In the genomic region with DNA sequence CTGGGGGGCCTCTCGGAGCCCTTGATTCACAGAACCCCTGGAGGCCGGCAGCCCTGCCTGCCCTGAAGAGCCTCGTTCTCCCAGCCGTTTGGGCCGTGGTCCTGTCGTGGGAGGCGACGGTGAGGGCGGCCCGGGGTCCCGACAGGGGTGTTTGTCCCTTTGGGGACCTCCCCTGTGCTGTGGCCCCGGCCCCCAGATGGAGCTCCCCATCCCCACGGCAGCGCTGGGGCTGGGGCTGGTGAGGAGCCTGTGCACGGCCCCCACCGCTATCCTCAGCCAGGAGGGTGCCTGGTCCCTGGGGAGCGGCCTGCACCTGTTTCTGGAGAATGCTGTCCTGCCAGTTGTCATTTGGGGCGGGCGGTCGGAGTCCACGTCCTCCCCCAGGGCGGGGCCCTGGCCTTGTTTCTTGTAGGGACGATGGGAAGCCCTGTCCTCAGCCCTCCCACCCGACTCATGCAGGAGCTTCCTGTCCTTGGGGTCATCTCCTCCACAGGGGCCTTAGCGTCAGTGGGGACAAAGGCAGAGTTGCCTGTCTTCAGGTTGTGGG, we compare ENCODE assay signal across 1 cellular context.
TF ChIP-seq lines count a peak whose summit lies in the region.

No MANE protein-coding gene starts in this region.

TF ChIP-seq in HepG2, 621 proteins besides CTCF, POLR2A, EP300 and RAD21:
- TF ChIP-seq ZNF530 (CRISPR knock-in tag; IDR thresholded peaks at IDR 0.05; ENCODE audit: low read depth) = no peak
- TF ChIP-seq MTF2 (CRISPR knock-in tag; IDR thresholded peaks at IDR 0.05; ENCODE audit: borderline replicate concordance) = no peak
- TF ChIP-seq, protein P1, sequence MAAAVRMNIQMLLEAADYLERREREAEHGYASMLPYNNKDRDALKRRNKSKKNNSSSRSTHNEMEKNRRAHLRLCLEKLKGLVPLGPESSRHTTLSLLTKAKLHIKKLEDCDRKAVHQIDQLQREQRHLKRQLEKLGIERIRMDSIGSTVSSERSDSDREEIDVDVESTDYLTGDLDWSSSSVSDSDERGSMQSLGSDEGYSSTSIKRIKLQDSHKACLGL (CRISPR knock-in tag; IDR thresholded peaks at IDR 0.05) = peak; percentile 61; the same call in 1 of the 2 replicates
- no peak for TF ChIP-seq BHLHE40 (IDR thresholded peaks at IDR 0.05; ENCODE audit: low read length)
- TF ChIP-seq TRIM24 (CRISPR knock-in tag; IDR thresholded peaks at IDR 0.05) = no peak
- no peak for TF ChIP-seq MIER2 (CRISPR knock-in tag; IDR thresholded peaks at IDR 0.05)
- TF ChIP-seq LCORL (IDR thresholded peaks at IDR 0.05) = no peak
- TF ChIP-seq LCORL (CRISPR knock-in tag; IDR thresholded peaks at IDR 0.05) = 0 out of 2 replicates have a peak, but pooled peaks have one; percentile 8
- TF ChIP-seq ZFP91 (CRISPR knock-in tag; IDR thresholded peaks at IDR 0.05; ENCODE audit: borderline replicate concordance) = no peak; the same call in 1 of the 2 replicates
- no peak for TF ChIP-seq MTF1 (CRISPR knock-in tag; IDR thresholded peaks at IDR 0.05)
- TF ChIP-seq CEBPB (IDR thresholded peaks at IDR 0.05; ENCODE audit: borderline replicate concordance, low read depth, low read length) = no peak
- TF ChIP-seq HOXA7 (CRISPR knock-in tag; IDR thresholded peaks at IDR 0.05) = no peak
- TF ChIP-seq GPBP1L1 (CRISPR knock-in tag; IDR thresholded peaks at IDR 0.05) = no peak
- no peak for TF ChIP-seq ETV5 (CRISPR knock-in tag; IDR thresholded peaks at IDR 0.05; ENCODE audit: borderline replicate concordance)
- no peak for TF ChIP-seq ZFP37 (CRISPR knock-in tag; IDR thresholded peaks at IDR 0.05; ENCODE audit: borderline replicate concordance)
- TF ChIP-seq ZNF598 (CRISPR knock-in tag; IDR thresholded peaks at IDR 0.05; ENCODE audit: borderline replicate concordance) = no peak
- TF ChIP-seq MAZ (IDR thresholded peaks at IDR 0.05; ENCODE audit: borderline replicate concordance, low read depth, low read length) = no peak
- TF ChIP-seq MAZ (CRISPR knock-in tag; IDR thresholded peaks at IDR 0.05; ENCODE audit: low read depth) = 0 out of 2 replicates have a peak, but pooled peaks have one; percentile 12
- no peak for TF ChIP-seq ZNF430 (CRISPR knock-in tag; IDR thresholded peaks at IDR 0.05)
- peak; percentile 22; the same call in 1 of the 2 replicates for TF ChIP-seq KDM5B (CRISPR knock-in tag; IDR thresholded peaks at IDR 0.05; ENCODE audit: borderline replicate concordance)
- TF ChIP-seq, protein P2, sequence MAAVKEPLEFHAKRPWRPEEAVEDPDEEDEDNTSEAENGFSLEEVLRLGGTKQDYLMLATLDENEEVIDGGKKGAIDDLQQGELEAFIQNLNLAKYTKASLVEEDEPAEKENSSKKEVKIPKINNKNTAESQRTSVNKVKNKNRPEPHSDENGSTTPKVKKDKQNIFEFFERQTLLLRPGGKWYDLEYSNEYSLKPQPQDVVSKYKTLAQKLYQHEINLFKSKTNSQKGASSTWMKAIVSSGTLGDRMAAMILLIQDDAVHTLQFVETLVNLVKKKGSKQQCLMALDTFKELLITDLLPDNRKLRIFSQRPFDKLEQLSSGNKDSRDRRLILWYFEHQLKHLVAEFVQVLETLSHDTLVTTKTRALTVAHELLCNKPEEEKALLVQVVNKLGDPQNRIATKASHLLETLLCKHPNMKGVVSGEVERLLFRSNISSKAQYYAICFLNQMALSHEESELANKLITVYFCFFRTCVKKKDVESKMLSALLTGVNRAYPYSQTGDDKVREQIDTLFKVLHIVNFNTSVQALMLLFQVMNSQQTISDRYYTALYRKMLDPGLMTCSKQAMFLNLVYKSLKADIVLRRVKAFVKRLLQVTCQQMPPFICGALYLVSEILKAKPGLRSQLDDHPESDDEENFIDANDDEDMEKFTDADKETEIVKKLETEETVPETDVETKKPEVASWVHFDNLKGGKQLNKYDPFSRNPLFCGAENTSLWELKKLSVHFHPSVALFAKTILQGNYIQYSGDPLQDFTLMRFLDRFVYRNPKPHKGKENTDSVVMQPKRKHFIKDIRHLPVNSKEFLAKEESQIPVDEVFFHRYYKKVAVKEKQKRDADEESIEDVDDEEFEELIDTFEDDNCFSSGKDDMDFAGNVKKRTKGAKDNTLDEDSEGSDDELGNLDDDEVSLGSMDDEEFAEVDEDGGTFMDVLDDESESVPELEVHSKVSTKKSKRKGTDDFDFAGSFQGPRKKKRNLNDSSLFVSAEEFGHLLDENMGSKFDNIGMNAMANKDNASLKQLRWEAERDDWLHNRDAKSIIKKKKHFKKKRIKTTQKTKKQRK (IDR thresholded peaks at IDR 0.05; ENCODE audit: low read length) = no peak
- no peak for TF ChIP-seq ZNF101 (CRISPR knock-in tag; IDR thresholded peaks at IDR 0.05; ENCODE audit: borderline replicate concordance, low read depth)
- no peak for TF ChIP-seq FOXC1 (CRISPR knock-in tag; IDR thresholded peaks at IDR 0.05; ENCODE audit: borderline replicate concordance)
- TF ChIP-seq ZNF512B (CRISPR knock-in tag; IDR thresholded peaks at IDR 0.05; ENCODE audit: borderline replicate concordance) = no peak
- TF ChIP-seq MAFG (CRISPR knock-in tag; IDR thresholded peaks at IDR 0.05) = no peak
- TF ChIP-seq, protein P3, sequence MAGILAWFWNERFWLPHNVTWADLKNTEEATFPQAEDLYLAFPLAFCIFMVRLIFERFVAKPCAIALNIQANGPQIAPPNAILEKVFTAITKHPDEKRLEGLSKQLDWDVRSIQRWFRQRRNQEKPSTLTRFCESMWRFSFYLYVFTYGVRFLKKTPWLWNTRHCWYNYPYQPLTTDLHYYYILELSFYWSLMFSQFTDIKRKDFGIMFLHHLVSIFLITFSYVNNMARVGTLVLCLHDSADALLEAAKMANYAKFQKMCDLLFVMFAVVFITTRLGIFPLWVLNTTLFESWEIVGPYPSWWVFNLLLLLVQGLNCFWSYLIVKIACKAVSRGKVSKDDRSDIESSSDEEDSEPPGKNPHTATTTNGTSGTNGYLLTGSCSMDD (CRISPR knock-in tag; IDR thresholded peaks at IDR 0.05) = no peak
- TF ChIP-seq ATF5 (CRISPR knock-in tag; IDR thresholded peaks at IDR 0.05; ENCODE audit: low read depth) = no peak
- 0 out of 2 replicates have a peak, but pooled peaks have one; percentile 9 for TF ChIP-seq MXD4 (CRISPR knock-in tag; IDR thresholded peaks at IDR 0.05)
- TF ChIP-seq NAIF1 (CRISPR knock-in tag; IDR thresholded peaks at IDR 0.05; ENCODE audit: borderline replicate concordance) = no peak
- TF ChIP-seq RCOR2 (CRISPR knock-in tag; IDR thresholded peaks at IDR 0.05) = no peak
- TF ChIP-seq SKI (IDR thresholded peaks at IDR 0.05; ENCODE audit: partially characterized antibody) = no peak
- no peak for TF ChIP-seq THAP9 (CRISPR knock-in tag; IDR thresholded peaks at IDR 0.05; ENCODE audit: borderline replicate concordance)
